11 cellular contexts compared by ENCODE assay signal in the genomic region with DNA sequence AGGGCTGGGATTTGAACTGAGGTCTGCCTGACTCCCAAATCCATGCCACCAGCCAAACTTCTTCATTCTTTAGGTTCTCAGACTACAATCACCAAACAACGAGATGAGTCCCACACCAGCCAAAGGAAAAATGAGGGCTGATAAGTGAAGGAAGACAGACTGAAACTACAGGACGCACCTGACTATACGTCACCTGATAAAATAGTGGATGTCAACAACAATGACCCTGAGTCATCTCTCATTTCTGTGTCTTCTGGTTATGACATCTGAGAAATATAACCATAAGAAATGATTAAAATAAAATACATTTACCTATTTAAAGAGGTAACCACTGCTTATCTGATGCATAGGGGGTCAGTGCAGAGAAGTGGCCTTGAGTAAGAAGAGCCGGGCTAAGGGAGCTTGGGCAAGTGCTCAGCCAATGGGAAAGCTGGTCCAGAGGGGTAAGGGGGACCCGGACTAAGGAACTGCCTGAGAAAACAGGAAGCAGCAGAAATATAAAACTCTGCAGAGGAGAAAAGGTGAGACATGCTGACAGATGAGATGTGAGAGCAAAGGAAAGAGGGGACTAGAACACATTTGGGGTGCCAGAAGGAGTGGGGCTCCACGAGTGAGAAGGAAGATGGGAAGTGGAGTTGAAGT. TPM values are rescaled to one million over a fixed set of nuclear protein-coding genes. Genes with fewer than 3 reads are reported as not detected.
DNase-seq lines count a peak whose midpoint lies in the region; ATAC-seq lines count a peak whose summit lies in the region.
"Had no signal": no experiment of that assay in that cellular context is flagged by ENCODE, and none has a peak within 500 bp of the region (broad histone marks: within the 10 kb centered on the region; RNA-seq: fewer than 3 reads in every experiment).

No MANE protein-coding gene starts in this region.

- H3K27ac Mint-ChIP-seq in activated naive CD4-positive, alpha-beta T cell treated with anti-CD3 and anti-CD28 coated beads, Interleukin-2, amount 50 U/mL, for 72 hours: peak overlapping the region; percentile 3 to 60
- H3K27ac Mint-ChIP-seq in immature natural killer cell: peak overlapping the region; percentile 75 to 82 (median 80)

- peak in 1 of 2 donors; percentile 26 for ATAC-seq in activated naive CD4-positive, alpha-beta T cell treated with anti-CD3 and anti-CD28 coated beads, Interleukin-2, amount 50 U/mL, for 72 hours
- no peak for ATAC-seq in HG02981 (IDR thresholded peaks at IDR 0.05; ENCODE audit: unreplicated experiment)

- peak overlapping the region; percentile 92 for H3K27ac ChIP-seq in subcutaneous abdominal adipose tissue (ENCODE audit: low read depth, low read length)

- H3K36me3 Mint-ChIP-seq in activated naive CD4-positive, alpha-beta T cell treated with anti-CD3 and anti-CD28 coated beads, Interleukin-2, amount 50 U/mL, for 72 hours: peaks cover 0 to 8% of the 10 kb centered on the region in 2 donors
- H3K36me3 Mint-ChIP-seq in immature natural killer cell: peaks cover 0 to 4% (median 0%) of the 10 kb centered on the region in 3 donors

- H3K27me3 Mint-ChIP-seq in immature natural killer cell (ENCODE audit: low read depth in 3 of 3): peaks cover 1 to 5% (median 4%) of the 10 kb centered on the region in 3 donors

- no peaks in the 10 kb centered on the region for H3K36me3 ChIP-seq in subcutaneous abdominal adipose tissue (ENCODE audit: control insufficient read depth in 5 of 5, insufficient read depth in 5 of 5, low read length in 5 of 5)

- H3K4me3 ChIP-seq in subcutaneous abdominal adipose tissue (ENCODE audit: low read depth in 1 of 5, low read length in 5 of 5): no peak overlapping the region

- peaks cover 9 to 69% (median 59%) of the 10 kb centered on the region in 5 donors for H3K4me1 ChIP-seq in subcutaneous abdominal adipose tissue (ENCODE audit: control insufficient read depth in 5 of 5, insufficient read depth in 5 of 5, low read length in 5 of 5)

- H3K9me3 ChIP-seq in subcutaneous abdominal adipose tissue (ENCODE audit: control insufficient read depth in 5 of 5, low read length in 5 of 5): peaks cover 0 to 2% (median 0%) of the 10 kb centered on the region in 5 donors

- H3K27me3 ChIP-seq in subcutaneous abdominal adipose tissue (ENCODE audit: control insufficient read depth in 5 of 5, insufficient read depth in 4 of 5, low read length in 5 of 5): no peaks in the 10 kb centered on the region

- H3K4me1 Mint-ChIP-seq in immature natural killer cell: peaks cover 61 to 70% of the 10 kb centered on the region in 2 donors

- peak overlapping the region in 1 of 5 donors; percentile 17 for H3K9ac ChIP-seq in subcutaneous abdominal adipose tissue (ENCODE audit: low read length in 5 of 5)

- DNase-seq in activated naive CD4-positive, alpha-beta T cell treated with anti-CD3 and anti-CD28 coated beads, Interleukin-2, amount 50 U/mL, for 72 hours (ENCODE audit: low spot score in 2 of 2): no peak
- DNase-seq in activated naive CD4-positive, alpha-beta T cell treated with anti-CD3 and anti-CD28 coated beads, Interleukin-2, amount 50 U/mL, for 16 hours: no peak
- DNase-seq in SKM-1 (lab: John Stamatoyannopoulos, UW; ENCODE audit: unreplicated experiment) (peak; percentile 88), immature natural killer cell (no peak), NCI-H1930 (lab: John Stamatoyannopoulos, UW) (no peak)
- no peak for DNase-seq in NK-92 treated with Interleukin-12 subunit alpha and Interleukin-12 subunit beta, amount 100 ng/mL, for 24 hours (lab: John Stamatoyannopoulos, UW)
- DNase-seq: midbrain; SHP77 treated with DMSO at 0.1 percent for 48 hours; stimulated activated CD4-positive, alpha-beta T cell treated with anti-CD3 and anti-CD28 coated beads, Interleukin-12 subunit alpha, Interleukin-12 subunit beta, amount 100 ng/mL, for 4 hours had no signal

- H3K4me3 Mint-ChIP-seq in immature natural killer cell: peak overlapping the region in 1 of 5 donors; percentile 3

- peaks cover 0 to 4% of the 10 kb centered on the region in 2 donors for H3K9me3 Mint-ChIP-seq in activated naive CD4-positive, alpha-beta T cell treated with anti-CD3 and anti-CD28 coated beads, Interleukin-2, amount 50 U/mL, for 72 hours
- no peaks in the 10 kb centered on the region for H3K9me3 Mint-ChIP-seq in immature natural killer cell

RNA-seq across cellular contexts. Expression of a gene that starts 51.8 kb away (rescaled TPM):
- 10 to 100 TPM; 12.8 to 20.9 TPM for total RNA-seq in activated naive CD4-positive, alpha-beta T cell treated with anti-CD3 and anti-CD28 coated beads, Interleukin-2, amount 50 U/mL, for 72 hours
- polyA plus RNA-seq in immature natural killer cell: 10 to 100 TPM in 1 of 3 donors, 1 to 10 TPM in 2; 3.5 to 14.2 (median 3.7) TPM
